1 cellular context compared by ENCODE assay signal in genomic region chr1:213790565-213790964, GRCh38.
TF ChIP-seq lines count a peak whose summit lies in the region.

No MANE protein-coding gene starts in this region.

TF ChIP-seq in K562, 482 proteins besides CTCF, POLR2A, EP300 and RAD21 (continued from another document):
- TF ChIP-seq, protein P1, sequence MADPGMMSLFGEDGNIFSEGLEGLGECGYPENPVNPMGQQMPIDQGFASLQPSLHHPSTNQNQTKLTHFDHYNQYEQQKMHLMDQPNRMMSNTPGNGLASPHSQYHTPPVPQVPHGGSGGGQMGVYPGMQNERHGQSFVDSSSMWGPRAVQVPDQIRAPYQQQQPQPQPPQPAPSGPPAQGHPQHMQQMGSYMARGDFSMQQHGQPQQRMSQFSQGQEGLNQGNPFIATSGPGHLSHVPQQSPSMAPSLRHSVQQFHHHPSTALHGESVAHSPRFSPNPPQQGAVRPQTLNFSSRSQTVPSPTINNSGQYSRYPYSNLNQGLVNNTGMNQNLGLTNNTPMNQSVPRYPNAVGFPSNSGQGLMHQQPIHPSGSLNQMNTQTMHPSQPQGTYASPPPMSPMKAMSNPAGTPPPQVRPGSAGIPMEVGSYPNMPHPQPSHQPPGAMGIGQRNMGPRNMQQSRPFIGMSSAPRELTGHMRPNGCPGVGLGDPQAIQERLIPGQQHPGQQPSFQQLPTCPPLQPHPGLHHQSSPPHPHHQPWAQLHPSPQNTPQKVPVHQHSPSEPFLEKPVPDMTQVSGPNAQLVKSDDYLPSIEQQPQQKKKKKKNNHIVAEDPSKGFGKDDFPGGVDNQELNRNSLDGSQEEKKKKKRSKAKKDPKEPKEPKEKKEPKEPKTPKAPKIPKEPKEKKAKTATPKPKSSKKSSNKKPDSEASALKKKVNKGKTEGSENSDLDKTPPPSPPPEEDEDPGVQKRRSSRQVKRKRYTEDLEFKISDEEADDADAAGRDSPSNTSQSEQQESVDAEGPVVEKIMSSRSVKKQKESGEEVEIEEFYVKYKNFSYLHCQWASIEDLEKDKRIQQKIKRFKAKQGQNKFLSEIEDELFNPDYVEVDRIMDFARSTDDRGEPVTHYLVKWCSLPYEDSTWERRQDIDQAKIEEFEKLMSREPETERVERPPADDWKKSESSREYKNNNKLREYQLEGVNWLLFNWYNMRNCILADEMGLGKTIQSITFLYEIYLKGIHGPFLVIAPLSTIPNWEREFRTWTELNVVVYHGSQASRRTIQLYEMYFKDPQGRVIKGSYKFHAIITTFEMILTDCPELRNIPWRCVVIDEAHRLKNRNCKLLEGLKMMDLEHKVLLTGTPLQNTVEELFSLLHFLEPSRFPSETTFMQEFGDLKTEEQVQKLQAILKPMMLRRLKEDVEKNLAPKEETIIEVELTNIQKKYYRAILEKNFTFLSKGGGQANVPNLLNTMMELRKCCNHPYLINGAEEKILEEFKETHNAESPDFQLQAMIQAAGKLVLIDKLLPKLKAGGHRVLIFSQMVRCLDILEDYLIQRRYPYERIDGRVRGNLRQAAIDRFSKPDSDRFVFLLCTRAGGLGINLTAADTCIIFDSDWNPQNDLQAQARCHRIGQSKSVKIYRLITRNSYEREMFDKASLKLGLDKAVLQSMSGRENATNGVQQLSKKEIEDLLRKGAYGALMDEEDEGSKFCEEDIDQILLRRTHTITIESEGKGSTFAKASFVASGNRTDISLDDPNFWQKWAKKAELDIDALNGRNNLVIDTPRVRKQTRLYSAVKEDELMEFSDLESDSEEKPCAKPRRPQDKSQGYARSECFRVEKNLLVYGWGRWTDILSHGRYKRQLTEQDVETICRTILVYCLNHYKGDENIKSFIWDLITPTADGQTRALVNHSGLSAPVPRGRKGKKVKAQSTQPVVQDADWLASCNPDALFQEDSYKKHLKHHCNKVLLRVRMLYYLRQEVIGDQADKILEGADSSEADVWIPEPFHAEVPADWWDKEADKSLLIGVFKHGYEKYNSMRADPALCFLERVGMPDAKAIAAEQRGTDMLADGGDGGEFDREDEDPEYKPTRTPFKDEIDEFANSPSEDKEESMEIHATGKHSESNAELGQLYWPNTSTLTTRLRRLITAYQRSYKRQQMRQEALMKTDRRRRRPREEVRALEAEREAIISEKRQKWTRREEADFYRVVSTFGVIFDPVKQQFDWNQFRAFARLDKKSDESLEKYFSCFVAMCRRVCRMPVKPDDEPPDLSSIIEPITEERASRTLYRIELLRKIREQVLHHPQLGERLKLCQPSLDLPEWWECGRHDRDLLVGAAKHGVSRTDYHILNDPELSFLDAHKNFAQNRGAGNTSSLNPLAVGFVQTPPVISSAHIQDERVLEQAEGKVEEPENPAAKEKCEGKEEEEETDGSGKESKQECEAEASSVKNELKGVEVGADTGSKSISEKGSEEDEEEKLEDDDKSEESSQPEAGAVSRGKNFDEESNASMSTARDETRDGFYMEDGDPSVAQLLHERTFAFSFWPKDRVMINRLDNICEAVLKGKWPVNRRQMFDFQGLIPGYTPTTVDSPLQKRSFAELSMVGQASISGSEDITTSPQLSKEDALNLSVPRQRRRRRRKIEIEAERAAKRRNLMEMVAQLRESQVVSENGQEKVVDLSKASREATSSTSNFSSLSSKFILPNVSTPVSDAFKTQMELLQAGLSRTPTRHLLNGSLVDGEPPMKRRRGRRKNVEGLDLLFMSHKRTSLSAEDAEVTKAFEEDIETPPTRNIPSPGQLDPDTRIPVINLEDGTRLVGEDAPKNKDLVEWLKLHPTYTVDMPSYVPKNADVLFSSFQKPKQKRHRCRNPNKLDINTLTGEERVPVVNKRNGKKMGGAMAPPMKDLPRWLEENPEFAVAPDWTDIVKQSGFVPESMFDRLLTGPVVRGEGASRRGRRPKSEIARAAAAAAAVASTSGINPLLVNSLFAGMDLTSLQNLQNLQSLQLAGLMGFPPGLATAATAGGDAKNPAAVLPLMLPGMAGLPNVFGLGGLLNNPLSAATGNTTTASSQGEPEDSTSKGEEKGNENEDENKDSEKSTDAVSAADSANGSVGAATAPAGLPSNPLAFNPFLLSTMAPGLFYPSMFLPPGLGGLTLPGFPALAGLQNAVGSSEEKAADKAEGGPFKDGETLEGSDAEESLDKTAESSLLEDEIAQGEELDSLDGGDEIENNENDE (IDR thresholded peaks at IDR 0.05; ENCODE audit: low read depth, low read length), result no peak
- no peak for TF ChIP-seq MCM5 (IDR thresholded peaks at IDR 0.05; ENCODE audit: low read depth)
- no peak for TF ChIP-seq TAF7 (tag; IDR thresholded peaks at IDR 0.05)
- no peak for TF ChIP-seq OTX1 (CRISPR knock-in tag; IDR thresholded peaks at IDR 0.05)
- no peak for TF ChIP-seq NR0B1 (IDR thresholded peaks at IDR 0.05; ENCODE audit: partially characterized antibody)
- TF ChIP-seq ZNF23 (CRISPR knock-in tag; IDR thresholded peaks at IDR 0.05), result no peak
- TF ChIP-seq ZNF695 (CRISPR knock-in tag; IDR thresholded peaks at IDR 0.05), result no peak
- TF ChIP-seq, protein P2, sequence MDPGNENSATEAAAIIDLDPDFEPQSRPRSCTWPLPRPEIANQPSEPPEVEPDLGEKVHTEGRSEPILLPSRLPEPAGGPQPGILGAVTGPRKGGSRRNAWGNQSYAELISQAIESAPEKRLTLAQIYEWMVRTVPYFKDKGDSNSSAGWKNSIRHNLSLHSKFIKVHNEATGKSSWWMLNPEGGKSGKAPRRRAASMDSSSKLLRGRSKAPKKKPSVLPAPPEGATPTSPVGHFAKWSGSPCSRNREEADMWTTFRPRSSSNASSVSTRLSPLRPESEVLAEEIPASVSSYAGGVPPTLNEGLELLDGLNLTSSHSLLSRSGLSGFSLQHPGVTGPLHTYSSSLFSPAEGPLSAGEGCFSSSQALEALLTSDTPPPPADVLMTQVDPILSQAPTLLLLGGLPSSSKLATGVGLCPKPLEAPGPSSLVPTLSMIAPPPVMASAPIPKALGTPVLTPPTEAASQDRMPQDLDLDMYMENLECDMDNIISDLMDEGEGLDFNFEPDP (CRISPR knock-in tag; IDR thresholded peaks at IDR 0.05), result no peak
- TF ChIP-seq POLR3A (IDR thresholded peaks at IDR 0.05; ENCODE audit: borderline replicate concordance, extremely low read depth, insufficient read depth, insufficient read length), result no peak
- no peak for TF ChIP-seq NEUROD1 (IDR thresholded peaks at IDR 0.05; ENCODE audit: borderline replicate concordance, low read depth, low read length, partially characterized antibody)
- TF ChIP-seq ETV6 (IDR thresholded peaks at IDR 0.05; ENCODE audit: borderline replicate concordance in 1 of 2, low read depth in 2 of 2, low read length in 1 of 2), result no peak
- TF ChIP-seq ETV6 (CRISPR knock-in tag; IDR thresholded peaks at IDR 0.05; ENCODE audit: borderline replicate concordance), result no peak
- no peak for TF ChIP-seq BHLHE40 (IDR thresholded peaks at IDR 0.05; ENCODE audit: low read length)
